Comparison of ENCODE assay signal across 10 cellular contexts in the genomic region with DNA sequence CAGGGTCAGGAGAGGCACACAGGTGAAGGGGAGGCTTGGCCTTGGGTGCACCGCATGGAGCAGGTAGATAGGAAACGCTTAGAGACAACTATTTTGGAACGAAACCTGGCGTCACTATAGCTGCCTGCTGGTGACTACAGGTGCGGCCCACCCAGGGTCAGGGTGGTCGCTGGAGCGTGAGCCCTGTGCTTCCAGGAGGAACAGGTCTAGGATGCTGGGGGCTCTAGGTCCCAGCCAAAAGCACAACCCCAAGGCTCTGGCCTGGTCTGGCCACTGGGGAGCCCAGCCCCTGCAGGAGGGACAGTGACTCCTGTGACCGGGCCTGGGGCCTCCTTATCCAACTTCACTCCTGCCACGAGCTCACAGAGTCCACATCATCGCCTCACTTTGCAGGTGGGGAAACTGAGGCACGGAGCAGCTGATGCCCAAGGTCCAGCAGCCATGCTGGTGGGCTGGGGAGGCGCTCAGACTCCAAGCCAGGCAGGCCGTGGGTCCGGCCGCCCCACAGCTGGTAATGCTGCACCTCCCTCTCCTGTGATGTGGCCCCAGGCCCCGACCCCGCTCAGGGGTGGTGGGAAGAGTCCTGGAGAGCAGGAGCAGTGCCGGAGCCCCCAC. TPM values are rescaled to one million over a fixed set of nuclear protein-coding genes. Genes with fewer than 3 reads are reported as not detected.
DNase-seq lines count a peak whose midpoint lies in the region; ATAC-seq, FAIRE-seq and TF ChIP-seq lines count a peak whose summit lies in the region.
"Had no signal": no experiment of that assay in that cellular context is flagged by ENCODE, and none has a peak within 500 bp of the region (broad histone marks: within the 10 kb centered on the region; RNA-seq: fewer than 3 reads in every experiment).

No MANE protein-coding gene starts in this region.

- no peak for ATAC-seq in HG03354 (IDR thresholded peaks at IDR 0.05; ENCODE audit: poor library complexity, severe bottlenecking, unreplicated experiment)

- no peaks in the 10 kb centered on the region for H3K27me3 ChIP-seq in HUES48 (ENCODE audit: control insufficient read depth, insufficient read depth, low read length)
- no peaks in the 10 kb centered on the region for H3K27me3 ChIP-seq in prostate gland (replicated peaks; ENCODE audit: insufficient read depth)

- no peak for TF ChIP-seq POLR2A in prostate gland (IDR thresholded peaks at IDR 0.05)

- no peak overlapping the region for H3K4me3 ChIP-seq in HUES48 (ENCODE audit: low read depth, low read length)
- H3K4me3 ChIP-seq in prostate gland, result no peak overlapping the region

- TF ChIP-seq CTCF in prostate gland (IDR thresholded peaks at IDR 0.05), result no peak

- H3K27ac ChIP-seq in HUES48 (ENCODE audit: low read depth, low read length), result peak overlapping the region; percentile 78
- H3K27ac ChIP-seq in caudate nucleus (ENCODE audit: low read depth, low read length), result peak overlapping the region; percentile 36
- H3K27ac ChIP-seq in prostate gland, result peak overlapping the region; percentile 49 to 50

- H3K9me3 ChIP-seq in HUES48 (ENCODE audit: control insufficient read depth, insufficient read depth, low read length) (no peaks in the 10 kb centered on the region), prostate gland (no peaks in the 10 kb centered on the region)

- DNase-seq in GM19239 (ENCODE audit: insufficient read length, low spot score) (no peak), caudate nucleus (lab: John Stamatoyannopoulos, UW) (no peak), prostate gland (ENCODE audit: low spot score) (no peak), amniotic stem cell (lab: John Stamatoyannopoulos, UW) (no peak), SHP77 (lab: John Stamatoyannopoulos, UW) (no peak)
- DNase-seq in stimulated activated CD8-positive, alpha-beta memory T cell treated with anti-CD3 and anti-CD28 coated beads, Interleukin-4, amount 100 ng/mL, for 48 hours, result no peak
- DNase-seq: stimulated activated CD4-positive, alpha-beta T cell treated with anti-CD3 and anti-CD28 coated beads, Interleukin-2, amount 100 ng/mL, for 48 hours had no signal

- intact Hi-C loops in prostate gland (cut with DNase I), result no loop called here

- peak; percentile 4 for FAIRE-seq in GM19239 (lab: Jason Lieb, UNC)

- peaks cover 48% of the 10 kb centered on the region for H3K4me1 ChIP-seq in HUES48 (ENCODE audit: control insufficient read depth, insufficient read depth, low read length)
- peaks cover 39% of the 10 kb centered on the region for H3K4me1 ChIP-seq in prostate gland (replicated peaks)

- 74% methylated on average over 18 of the region's 18 CpGs for WGBS in prostate gland

- peaks cover 33% of the 10 kb centered on the region for H3K36me3 ChIP-seq in HUES48 (ENCODE audit: control insufficient read depth, insufficient read depth, low read length)
- H3K36me3 ChIP-seq in prostate gland, result peaks cover 0 to 12% of the 10 kb centered on the region in 2 donors

- H3K9ac ChIP-seq in HUES48 (ENCODE audit: low read depth, low read length), result no peak overlapping the region

RNA-seq across cellular contexts. Expression of a gene that starts 9.0 kb away (rescaled TPM):
- 10 to 100 TPM; 45.6 to 51.7 TPM for total RNA-seq in prostate gland

RNA-seq across cellular contexts. Expression of a gene that starts 26.7 kb away (rescaled TPM):
- total RNA-seq in prostate gland, result 100 to 1,000 TPM in 1 of 2 donors, 10 to 100 TPM in 1; 83.9 to 113 TPM

RNA-seq across cellular contexts. Expression of a gene that starts 30.2 kb away (rescaled TPM):
- 10 to 100 TPM; 20.2 to 41.9 TPM for total RNA-seq in prostate gland

RNA-seq across cellular contexts. Expression of a gene that starts 52.4 kb away (rescaled TPM):
- not detected for total RNA-seq in prostate gland
- total RNA-seq: dermis blood vessel endothelial cell had no signal
